ENCODE assay signal across 7 cellular contexts in the genomic region with DNA sequence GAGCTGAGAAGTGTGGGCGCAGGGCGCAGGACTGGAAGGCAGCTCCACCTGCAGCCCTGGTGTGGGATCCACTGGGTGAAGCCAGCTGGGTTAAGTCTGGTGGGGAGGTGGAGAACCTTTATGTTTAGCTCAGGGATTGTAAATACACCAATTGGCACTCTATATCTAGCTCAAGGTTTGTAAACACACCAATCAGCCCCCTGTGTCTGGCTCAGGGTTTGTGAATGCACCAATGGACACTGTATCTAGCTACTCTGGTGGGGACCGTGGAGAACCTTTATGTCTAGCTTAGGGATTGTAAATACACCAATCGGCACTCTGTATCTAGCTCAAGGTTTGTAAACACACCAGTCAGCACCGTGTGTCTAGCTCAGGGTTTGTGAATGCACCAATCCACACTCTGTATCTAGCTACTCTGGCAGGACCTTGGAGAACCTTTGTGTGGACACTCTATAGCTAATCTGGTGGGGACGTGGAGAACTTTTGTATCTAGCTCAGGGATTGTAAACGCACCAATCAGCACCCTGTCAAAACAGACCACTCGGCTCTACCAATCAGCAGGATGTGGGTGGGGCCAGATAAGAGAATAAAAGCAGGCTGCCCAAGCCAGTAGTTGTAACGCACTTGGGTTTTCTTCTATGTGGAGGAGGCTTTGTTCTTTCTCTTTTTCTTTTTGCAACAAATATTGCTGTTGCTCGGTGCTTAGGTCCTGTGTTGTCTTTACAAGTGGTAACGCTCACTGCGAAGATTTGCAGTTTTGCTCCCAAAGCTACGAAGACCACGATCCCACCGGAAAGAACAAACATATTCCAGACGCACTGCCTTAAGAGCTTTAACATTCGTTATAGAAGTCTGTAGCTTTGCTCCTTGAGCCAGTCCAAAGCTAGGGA. TPM values are rescaled to one million over a fixed set of nuclear protein-coding genes. Genes with fewer than 3 reads are reported as not detected.
DNase-seq lines count a peak whose midpoint lies in the region; ATAC-seq lines count a peak whose summit lies in the region.
"Not testable (repeated sequence)": the region's sequence is repeated elsewhere in the genome, so short reads cannot be mapped to it uniquely, and the experiment has no call there.
"Had no signal": no experiment of that assay in that cellular context is flagged by ENCODE, and none has a peak within 500 bp of the region (broad histone marks: within the 10 kb centered on the region; RNA-seq: fewer than 3 reads in every experiment).

No MANE protein-coding gene starts in this region.

- peaks cover 12 to 25% of the 10 kb centered on the region in 2 donors for H3K4me1 ChIP-seq in duodenal mucosa (ENCODE audit: control insufficient read depth in 1 of 2, insufficient read depth in 2 of 2, low read length in 2 of 2)

- peaks cover 3 to 14% of the 10 kb centered on the region in 2 donors for H3K9me3 ChIP-seq in duodenal mucosa (ENCODE audit: control insufficient read depth in 1 of 2, low read length in 2 of 2)

- peak overlapping the region; percentile 84 for H3K4me3 Mint-ChIP-seq in activated CD4-positive, alpha-beta memory T cell treated with anti-CD3 and anti-CD28 coated beads for 36 hours
- H3K4me3 Mint-ChIP-seq in memory B cell, result peak overlapping the region; percentile 95

- H3K36me3 Mint-ChIP-seq in activated CD4-positive, alpha-beta memory T cell treated with anti-CD3 and anti-CD28 coated beads for 36 hours, result peaks cover 10% of the 10 kb centered on the region
- not testable (repeated sequence) for H3K36me3 Mint-ChIP-seq in memory B cell

- H3K4me1 Mint-ChIP-seq in activated CD4-positive, alpha-beta memory T cell treated with anti-CD3 and anti-CD28 coated beads for 36 hours (ENCODE audit: low read depth), result peaks cover 34% of the 10 kb centered on the region
- H3K4me1 Mint-ChIP-seq in memory B cell, result peaks cover 19% of the 10 kb centered on the region

- POLR2A ChIA-PET in activated CD4-positive, alpha-beta memory T cell treated with anti-CD3 and anti-CD28 coated beads for 36 hours (lab: Charles Lee), result interaction anchor here (1.1 to 3.7 kb wide), 4 partner anchors 25 to 192 kb away, joined by 4 to 31 read pairs (median 11); partner anchors contain the start of genes C6orf52, PAK1IP1 and TMEM14B

- CTCF ChIA-PET in activated CD4-positive, alpha-beta memory T cell treated with anti-CD3 and anti-CD28 coated beads for 36 hours (lab: Charles Lee), result interaction anchor here (1.0 to 3.2 kb wide), 4 partner anchors 25 to 81 kb away, joined by 3 to 15 read pairs (median 5); partner anchors contain the start of genes C6orf52, PAK1IP1 and TMEM14B

- H3K27ac ChIP-seq in duodenal mucosa (ENCODE audit: low read depth, low read length), result peak overlapping the region; percentile 74

- peak overlapping the region; percentile 82 for H3K27ac Mint-ChIP-seq in activated CD4-positive, alpha-beta memory T cell treated with anti-CD3 and anti-CD28 coated beads for 36 hours
- peak overlapping the region; percentile 60 for H3K27ac Mint-ChIP-seq in memory B cell

- peak overlapping the region; percentile 64 to 82 for H3K4me3 ChIP-seq in duodenal mucosa (ENCODE audit: low read depth in 1 of 2, low read length in 2 of 2)

- H3K9me3 Mint-ChIP-seq in activated CD4-positive, alpha-beta memory T cell treated with anti-CD3 and anti-CD28 coated beads for 36 hours, result peaks cover 10% of the 10 kb centered on the region
- not testable (repeated sequence) for H3K9me3 Mint-ChIP-seq in memory B cell

- DNase-seq in DMS53 (lab: John Stamatoyannopoulos, UW) (peak; percentile 77), NCI-H345 (lab: John Stamatoyannopoulos, UW) (peak; percentile 7)
- DNase-seq in activated CD4-positive, alpha-beta memory T cell treated with anti-CD3 and anti-CD28 coated beads for 36 hours, result peak; percentile 61
- not testable (repeated sequence) for DNase-seq in memory B cell (ENCODE audit: low spot score in 2 of 2)
- peak; percentile 59 for DNase-seq in stimulated activated CD8-positive, alpha-beta memory T cell treated with anti-CD3 and anti-CD28 coated beads, Interleukin-4, amount 100 ng/mL, for 48 hours

- ATAC-seq in memory B cell (ENCODE audit: low read depth), result not testable (repeated sequence)

- peak overlapping the region; percentile 58 to 85 for H3K9ac ChIP-seq in duodenal mucosa (ENCODE audit: low read depth in 1 of 2, low read length in 2 of 2)

- not testable (repeated sequence) for H3K27me3 ChIP-seq in duodenal mucosa (ENCODE audit: control insufficient read depth in 1 of 2, insufficient read depth in 2 of 2, low read length in 2 of 2)

- H3K36me3 ChIP-seq in duodenal mucosa (ENCODE audit: control insufficient read depth in 1 of 2, insufficient read depth in 2 of 2, low read length in 2 of 2), result not testable (repeated sequence)

- intact Hi-C loops in activated CD4-positive, alpha-beta memory T cell treated with anti-CD3 and anti-CD28 coated beads for 36 hours (cut with micrococcal nuclease), result loop anchor here (10.0 kb wide), 1 partner anchor 316 kb away; no protein-coding TSS in a partner anchor

- H3K27me3 Mint-ChIP-seq in activated CD4-positive, alpha-beta memory T cell treated with anti-CD3 and anti-CD28 coated beads for 36 hours; memory B cell: not testable (repeated sequence)

RNA-seq across cellular contexts. Expression of gene TMEM14C, which starts 1.7 kb away (rescaled TPM):
- 10 to 100 TPM; 84.9 to 87.6 TPM for total RNA-seq in activated CD4-positive, alpha-beta memory T cell treated with anti-CD3 and anti-CD28 coated beads for 36 hours

RNA-seq across cellular contexts. Expression of gene TMEM14B, which starts 26.4 kb away (rescaled TPM):
- 10 to 100 TPM; 86.9 to 91.3 TPM for total RNA-seq in activated CD4-positive, alpha-beta memory T cell treated with anti-CD3 and anti-CD28 coated beads for 36 hours

RNA-seq across cellular contexts. Expression of gene PAK1IP1, which starts 26.4 kb away (rescaled TPM):
- total RNA-seq in activated CD4-positive, alpha-beta memory T cell treated with anti-CD3 and anti-CD28 coated beads for 36 hours, result 10 to 100 TPM; 28.2 to 32.8 TPM

RNA-seq across cellular contexts. Expression of gene C6orf52, which starts 26.8 kb away (rescaled TPM):
- total RNA-seq in activated CD4-positive, alpha-beta memory T cell treated with anti-CD3 and anti-CD28 coated beads for 36 hours, result 1 to 10 TPM; 2.4 to 3.7 TPM
- total RNA-seq: posterior vena cava had no signal
